ENCODE assay signal across 10 cellular contexts in the genomic region with DNA sequence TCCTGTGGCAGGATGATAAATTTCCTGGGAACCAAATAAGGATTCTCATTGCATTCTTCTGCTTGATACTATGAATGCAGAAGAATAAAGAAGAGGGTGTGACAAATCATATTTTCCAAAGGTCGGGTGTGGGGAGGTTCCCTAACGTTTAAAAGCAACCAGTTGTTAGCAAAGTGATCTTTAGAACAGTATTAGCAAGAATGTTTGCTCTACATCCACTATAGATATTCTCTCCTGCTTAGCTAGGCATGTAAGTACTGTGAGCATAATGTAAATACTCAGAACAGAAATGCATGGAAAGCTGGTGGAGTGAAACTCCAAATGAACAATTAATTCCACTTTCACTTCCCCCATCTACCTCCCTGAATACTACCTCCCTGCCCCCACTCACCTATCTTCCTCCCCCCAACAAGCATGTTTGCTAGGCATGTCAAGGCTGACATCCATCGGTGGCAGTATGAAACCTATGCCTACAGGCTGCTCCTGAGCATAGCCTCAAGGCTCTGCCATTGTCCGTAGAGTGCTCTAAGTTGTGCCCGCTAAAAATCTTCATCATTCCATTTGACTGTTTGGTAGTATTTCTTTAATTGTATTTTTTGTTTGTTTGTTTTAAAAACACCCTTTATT.
DNase-seq lines count a peak whose midpoint lies in the region; ATAC-seq, FAIRE-seq and TF ChIP-seq lines count a peak whose summit lies in the region.
"Had no signal": no experiment of that assay in that cellular context is flagged by ENCODE, and none has a peak within 500 bp of the region (broad histone marks: within the 10 kb centered on the region; RNA-seq: fewer than 3 reads in every experiment).

No MANE protein-coding gene starts in this region.

- H3K27me3 ChIP-seq in hepatocyte = no peaks in the 10 kb centered on the region
- H3K27me3 ChIP-seq in skeletal muscle tissue (ENCODE audit: control insufficient read depth in 3 of 3, insufficient read depth in 3 of 3, low read length in 3 of 3) = no peaks in the 10 kb centered on the region

- peak overlapping the region; percentile 59 for H3K4me2 ChIP-seq in hepatocyte

- H2AFZ ChIP-seq in hepatocyte = no peak overlapping the region

- FAIRE-seq in GM12891 (lab: Jason Lieb, UNC) = no peak
- FAIRE-seq: H1 had no signal

- TF ChIP-seq CTCF in hepatocyte (IDR thresholded peaks at IDR 0.05; ENCODE audit: poor library complexity) = no peak
- no peak for TF ChIP-seq CTCF in mucosa of descending colon (IDR thresholded peaks at IDR 0.05)

- H3K4me3 ChIP-seq in hepatocyte (no peak overlapping the region), skeletal muscle tissue (ENCODE audit: low read length in 3 of 3) (peak overlapping the region; percentile 74 to 85 (median 78)), mucosa of descending colon (no peak overlapping the region)

- DNase-seq in GM12891 (ENCODE audit: insufficient read length, low spot score) (no peak), hepatocyte (ENCODE audit: low spot score) (no peak), T-helper 9 cell (no peak), mucosa of descending colon (no peak)
- DNase-seq: T-helper 1 cell had no signal

- intact Hi-C loops in mucosa of descending colon (cut with DNase I, micrococcal nuclease) = no loop called here

- H3K4me1 ChIP-seq in hepatocyte (ENCODE audit: insufficient read depth) (peaks cover 18% of the 10 kb centered on the region), skeletal muscle tissue (ENCODE audit: control insufficient read depth in 3 of 3, insufficient read depth in 3 of 3, low read length in 3 of 3) (peaks cover 46 to 54% (median 48%) of the 10 kb centered on the region in 3 donors), mucosa of descending colon (ENCODE audit: low read depth) (peaks cover 4% of the 10 kb centered on the region)

- WGBS in hepatocyte (ENCODE audit: low lambda C conversion rate, missing lambda C conversion rate) = 74% methylated on average over 5 of the region's 5 CpGs

- peak overlapping the region; percentile 87 to 93 (median 87) for H3K9ac ChIP-seq in skeletal muscle tissue (ENCODE audit: low read depth in 1 of 3, low read length in 3 of 3)

- H3K9me2 ChIP-seq in hepatocyte (replicated peaks; ENCODE audit: insufficient read depth) = no peaks in the 10 kb centered on the region

- no peaks in the 10 kb centered on the region for H4K20me1 ChIP-seq in hepatocyte (ENCODE audit: insufficient read depth, poor library complexity, severe bottlenecking)

- H3K9me3 ChIP-seq in hepatocyte (ENCODE audit: low read depth) (no peaks in the 10 kb centered on the region), skeletal muscle tissue (ENCODE audit: control insufficient read depth in 3 of 3, low read length in 3 of 3) (no peaks in the 10 kb centered on the region), mucosa of descending colon (no peaks in the 10 kb centered on the region)

- peaks cover 10% of the 10 kb centered on the region for H3K79me2 ChIP-seq in hepatocyte

- no peaks in the 10 kb centered on the region for H3K36me3 ChIP-seq in hepatocyte (replicated peaks; ENCODE audit: insufficient read depth, low read depth)
- H3K36me3 ChIP-seq in skeletal muscle tissue (ENCODE audit: control insufficient read depth in 3 of 3, insufficient read depth in 3 of 3, low read length in 3 of 3) = no peaks in the 10 kb centered on the region
- H3K36me3 ChIP-seq in mucosa of descending colon (ENCODE audit: low read depth) = no peaks in the 10 kb centered on the region

- H3K27ac ChIP-seq in angular gyrus (ENCODE audit: low read depth, low read length) = peak overlapping the region; percentile 93
- H3K27ac ChIP-seq in hepatocyte = peak overlapping the region; percentile 94
- peak overlapping the region; percentile 96 for H3K27ac ChIP-seq in skeletal muscle tissue (ENCODE audit: low read depth, low read length)

- no peak for ATAC-seq in HG03139 (IDR thresholded peaks at IDR 0.05; ENCODE audit: unreplicated experiment)
- ATAC-seq in GM18502 (IDR thresholded peaks at IDR 0.05; ENCODE audit: poor library complexity, unreplicated experiment) = no peak
- no peak for ATAC-seq in mucosa of descending colon

- no peak for TF ChIP-seq POLR2A in GM12891 (IDR thresholded peaks at IDR 0.05; ENCODE audit: low read depth, low read length)

TF ChIP-seq in GM12891, 5 proteins besides CTCF, POLR2A, EP300 and RAD21:
- TF ChIP-seq POU2F2 (IDR thresholded peaks at IDR 0.05; ENCODE audit: low read depth, low read length) (no peak), SPI1 (IDR thresholded peaks at IDR 0.05; ENCODE audit: low read depth, low read length) (peak; percentile 70)

Comparison
In these comparisons a context has a peak if more than half of its experiments do, and no peak if none do; other contexts are left out.
1. H3K4me3 ChIP-seq: peak in skeletal muscle tissue (3 of 3); none in hepatocyte (single experiment) and mucosa of descending colon (single experiment).
2. Peak in every context shown above with its lines, with median percentiles within 50 percentile points of each other: H3K27ac ChIP-seq.